In the genomic region with DNA sequence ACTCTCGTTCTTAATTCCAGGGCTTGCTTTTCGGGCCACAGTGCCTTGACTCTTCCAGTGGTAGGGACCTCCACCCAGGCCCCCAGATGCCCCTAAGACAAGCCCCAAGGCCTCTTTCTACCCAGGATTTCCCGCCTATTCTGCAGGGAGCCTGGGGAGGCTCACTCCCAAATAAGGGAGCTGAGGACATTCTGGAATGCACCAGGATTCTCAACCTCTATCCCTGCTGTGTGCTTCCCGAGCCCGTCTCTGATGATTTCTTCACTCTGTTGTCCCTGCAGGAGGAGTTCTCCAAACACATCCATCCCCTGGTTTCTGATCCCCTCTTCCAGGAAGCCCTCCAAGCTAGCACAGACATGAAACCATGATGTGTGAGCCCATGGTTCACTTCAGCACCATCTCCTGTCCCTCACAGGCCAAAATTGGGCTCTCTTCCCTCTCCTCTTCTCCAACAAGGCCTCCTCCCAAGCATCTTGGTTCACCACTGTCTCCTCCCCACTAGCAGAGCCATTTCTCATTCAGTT, we compare ENCODE assay signal across 27 cellular contexts.
"Had no signal": no experiment of that assay in that cellular context is flagged by ENCODE, and none has a peak within 500 bp of the region (broad histone marks: within the 10 kb centered on the region; RNA-seq: fewer than 3 reads in every experiment).

No MANE protein-coding gene starts in this region.

- H3K9me3 Mint-ChIP-seq: activated B cell treated with CpG ODN at 0.5 μM for 24 hours; activated CD4-positive, alpha-beta memory T cell treated with anti-CD3 and anti-CD28 coated beads, Interleukin-2, amount 10 ng/mL, durations not matched to agents 7 days and 5 days; activated CD4-positive, alpha-beta T cell treated with anti-CD3 and anti-CD28 coated beads, Interleukin-2, amount 10 ng/mL, durations not matched to agents 7 days and 5 days; activated naive CD4-positive, alpha-beta T cell treated with anti-CD3 and anti-CD28 coated beads, Interleukin-2, amount 50 U/mL, for 72 hours; activated naive CD8-positive, alpha-beta T cell treated with anti-CD3 and anti-CD28 coated beads, Interleukin-2, amount 50 U/mL, for 24 hours; activated T-helper 2 cell treated with anti-CD3 and anti-CD28 coated beads, Interferon-gamma antibody, Interleukin-2, Interleukin-4, amounts not matched to agents 10 μg/mL and 5 μg/mL and 100 μg/mL, durations not matched to agents 14 hours and 24 hours and 36 hours had no signal

- DNase-seq: activated B cell treated with CpG ODN at 0.5 μM for 24 hours; activated CD4-positive, alpha-beta memory T cell treated with anti-CD3 and anti-CD28 coated beads, Interleukin-2, amount 10 ng/mL, durations not matched to agents 7 days and 5 days; activated CD4-positive, alpha-beta T cell treated with anti-CD3 and anti-CD28 coated beads for 1 hour; activated CD4-positive, alpha-beta T cell treated with anti-CD3 and anti-CD28 coated beads, Interleukin-2, amount 10 ng/mL, durations not matched to agents 7 days and 5 days; activated naive CD8-positive, alpha-beta T cell treated with anti-CD3 and anti-CD28 coated beads, Interleukin-2, amount 50 U/mL, for 24 hours; activated T-cell treated with anti-CD3 and anti-CD28 coated beads for 4 hours; activated T-cell treated with anti-CD3 and anti-CD28 coated beads, Interleukin-2, amount 50 U/mL, for 48 hours; amniotic stem cell; body of pancreas; central memory CD4-positive, alpha-beta T cell; MG63; MV-4-11; NCI-H1092 treated with DMSO at 0.1 percent for 48 hours; NCI-H1417 treated with DMSO at 0.1 percent for 48 hours; NCI-H1694; NCI-H2029; NCI-H2107; NCI-H2171 treated with DMSO at 0.1 percent for 48 hours; NCI-H345; NCI-H510A; NCI-H69; NK-92 treated with Interleukin-12 subunit alpha and Interleukin-12 subunit beta, amount 100 ng/mL, for 24 hours; SIG-M5; T-helper 17 cell; T-helper 9 cell had no signal

- H3K4me1 Mint-ChIP-seq: activated B cell treated with CpG ODN at 0.5 μM for 24 hours; activated naive CD8-positive, alpha-beta T cell treated with anti-CD3 and anti-CD28 coated beads, Interleukin-2, amount 50 U/mL, for 24 hours had no signal

- H3K27ac Mint-ChIP-seq: activated B cell treated with CpG ODN at 0.5 μM for 24 hours; activated CD4-positive, alpha-beta memory T cell treated with anti-CD3 and anti-CD28 coated beads, Interleukin-2, amount 10 ng/mL, durations not matched to agents 7 days and 5 days; activated CD4-positive, alpha-beta T cell treated with anti-CD3 and anti-CD28 coated beads, Interleukin-2, amount 10 ng/mL, durations not matched to agents 7 days and 5 days; activated naive CD4-positive, alpha-beta T cell treated with anti-CD3 and anti-CD28 coated beads, Interleukin-2, amount 50 U/mL, for 72 hours; activated naive CD8-positive, alpha-beta T cell treated with anti-CD3 and anti-CD28 coated beads, Interleukin-2, amount 50 U/mL, for 24 hours; activated T-helper 2 cell treated with anti-CD3 and anti-CD28 coated beads, Interferon-gamma antibody, Interleukin-2, Interleukin-4, amounts not matched to agents 10 μg/mL and 5 μg/mL and 100 μg/mL, durations not matched to agents 14 hours and 24 hours and 36 hours; T-helper 17 cell had no signal

- H3K36me3 Mint-ChIP-seq: activated naive CD4-positive, alpha-beta T cell treated with anti-CD3 and anti-CD28 coated beads, Interleukin-2, amount 50 U/mL, for 72 hours had no signal

- H3K4me3 Mint-ChIP-seq: activated B cell treated with CpG ODN at 0.5 μM for 24 hours; activated CD4-positive, alpha-beta memory T cell treated with anti-CD3 and anti-CD28 coated beads, Interleukin-2, amount 10 ng/mL, durations not matched to agents 7 days and 5 days; activated CD4-positive, alpha-beta T cell treated with anti-CD3 and anti-CD28 coated beads, Interleukin-2, amount 10 ng/mL, durations not matched to agents 7 days and 5 days; activated naive CD8-positive, alpha-beta T cell treated with anti-CD3 and anti-CD28 coated beads, Interleukin-2, amount 50 U/mL, for 24 hours; T-helper 17 cell had no signal

- ATAC-seq: activated naive CD4-positive, alpha-beta T cell treated with anti-CD3 and anti-CD28 coated beads, Interleukin-2, amount 50 U/mL, for 72 hours; activated naive CD8-positive, alpha-beta T cell treated with anti-CD3 and anti-CD28 coated beads, Interleukin-2, amount 50 U/mL, for 24 hours; body of pancreas; T-helper 17 cell had no signal
